1 cellular context compared by ENCODE assay signal in the genomic region with DNA sequence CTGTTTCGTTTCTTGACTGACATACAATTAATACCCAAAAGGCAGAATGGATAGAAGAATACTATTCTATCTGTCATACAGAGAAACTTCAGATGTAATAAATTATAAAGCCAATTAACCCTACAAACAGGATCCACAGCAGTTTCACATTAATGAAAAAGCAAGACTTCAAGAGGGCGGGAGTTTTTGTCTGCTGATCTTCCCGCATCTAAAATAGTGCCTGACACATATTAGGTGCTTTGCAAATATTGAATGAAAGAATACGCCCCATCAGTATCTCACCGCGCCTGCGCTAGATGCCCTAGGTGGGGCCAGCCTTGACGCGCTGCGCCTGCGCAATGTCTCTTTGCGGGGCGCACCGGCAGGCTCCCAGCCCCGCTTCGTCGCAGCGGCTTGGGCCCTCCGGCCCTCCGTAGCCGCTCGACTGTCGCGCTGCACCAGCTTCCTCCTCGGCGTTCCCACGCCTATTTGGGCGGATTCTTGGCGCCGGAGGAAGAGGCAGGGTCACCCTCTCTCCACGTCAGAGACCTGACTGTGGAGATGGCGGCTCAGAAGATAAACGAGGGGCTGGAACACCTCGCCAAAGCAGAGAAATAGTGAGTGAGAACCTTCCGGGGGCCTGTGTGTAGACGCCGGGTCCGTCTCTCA.
TF ChIP-seq lines count a peak whose summit lies in the region.

A gene (plus strand): TSS at position 465 of the 648 bp plus-strand sequence. CDS start 76 bp downstream, at position 541.

TF ChIP-seq in HepG2, 621 proteins besides CTCF, POLR2A, EP300 and RAD21 (continued from another document and continues in another):
- TF ChIP-seq PHF21A (CRISPR knock-in tag; IDR thresholded peaks at IDR 0.05) = peak; percentile 75
- peak; percentile 7; the same call in 1 of the 2 replicates for TF ChIP-seq ZSCAN31 (CRISPR knock-in tag; IDR thresholded peaks at IDR 0.05; ENCODE audit: low read depth)
- no peak for TF ChIP-seq FOXP1 (IDR thresholded peaks at IDR 0.05)
- no peak for TF ChIP-seq FOXP1 (CRISPR knock-in tag; IDR thresholded peaks at IDR 0.05)
- peak; percentile 90 for TF ChIP-seq KAT8 (CRISPR knock-in tag; IDR thresholded peaks at IDR 0.05)
- 0 out of 2 replicates have a peak, but pooled peaks have one; percentile 22 for TF ChIP-seq CHD2 (IDR thresholded peaks at IDR 0.05; ENCODE audit: low read depth, low read length)
- no peak for TF ChIP-seq ZNF652 (CRISPR knock-in tag; IDR thresholded peaks at IDR 0.05; ENCODE audit: borderline replicate concordance, low read depth)
- TF ChIP-seq, protein P1, sequence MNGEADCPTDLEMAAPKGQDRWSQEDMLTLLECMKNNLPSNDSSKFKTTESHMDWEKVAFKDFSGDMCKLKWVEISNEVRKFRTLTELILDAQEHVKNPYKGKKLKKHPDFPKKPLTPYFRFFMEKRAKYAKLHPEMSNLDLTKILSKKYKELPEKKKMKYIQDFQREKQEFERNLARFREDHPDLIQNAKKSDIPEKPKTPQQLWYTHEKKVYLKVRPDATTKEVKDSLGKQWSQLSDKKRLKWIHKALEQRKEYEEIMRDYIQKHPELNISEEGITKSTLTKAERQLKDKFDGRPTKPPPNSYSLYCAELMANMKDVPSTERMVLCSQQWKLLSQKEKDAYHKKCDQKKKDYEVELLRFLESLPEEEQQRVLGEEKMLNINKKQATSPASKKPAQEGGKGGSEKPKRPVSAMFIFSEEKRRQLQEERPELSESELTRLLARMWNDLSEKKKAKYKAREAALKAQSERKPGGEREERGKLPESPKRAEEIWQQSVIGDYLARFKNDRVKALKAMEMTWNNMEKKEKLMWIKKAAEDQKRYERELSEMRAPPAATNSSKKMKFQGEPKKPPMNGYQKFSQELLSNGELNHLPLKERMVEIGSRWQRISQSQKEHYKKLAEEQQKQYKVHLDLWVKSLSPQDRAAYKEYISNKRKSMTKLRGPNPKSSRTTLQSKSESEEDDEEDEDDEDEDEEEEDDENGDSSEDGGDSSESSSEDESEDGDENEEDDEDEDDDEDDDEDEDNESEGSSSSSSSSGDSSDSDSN (CRISPR knock-in tag; IDR thresholded peaks at IDR 0.05) = peak; percentile 47; the same call in 1 of the 2 replicates
- 0 out of 2 replicates have a peak, but pooled peaks have one; percentile 34 for TF ChIP-seq ZNF160 (CRISPR knock-in tag; IDR thresholded peaks at IDR 0.05)
- TF ChIP-seq ARNTL (CRISPR knock-in tag; IDR thresholded peaks at IDR 0.05) = 0 out of 2 replicates have a peak, but pooled peaks have one; percentile 10
- no peak for TF ChIP-seq NFRKB (IDR thresholded peaks at IDR 0.05)
- TF ChIP-seq NFIB (CRISPR knock-in tag; IDR thresholded peaks at IDR 0.05; ENCODE audit: borderline replicate concordance) = no peak
- TF ChIP-seq, protein P2, sequence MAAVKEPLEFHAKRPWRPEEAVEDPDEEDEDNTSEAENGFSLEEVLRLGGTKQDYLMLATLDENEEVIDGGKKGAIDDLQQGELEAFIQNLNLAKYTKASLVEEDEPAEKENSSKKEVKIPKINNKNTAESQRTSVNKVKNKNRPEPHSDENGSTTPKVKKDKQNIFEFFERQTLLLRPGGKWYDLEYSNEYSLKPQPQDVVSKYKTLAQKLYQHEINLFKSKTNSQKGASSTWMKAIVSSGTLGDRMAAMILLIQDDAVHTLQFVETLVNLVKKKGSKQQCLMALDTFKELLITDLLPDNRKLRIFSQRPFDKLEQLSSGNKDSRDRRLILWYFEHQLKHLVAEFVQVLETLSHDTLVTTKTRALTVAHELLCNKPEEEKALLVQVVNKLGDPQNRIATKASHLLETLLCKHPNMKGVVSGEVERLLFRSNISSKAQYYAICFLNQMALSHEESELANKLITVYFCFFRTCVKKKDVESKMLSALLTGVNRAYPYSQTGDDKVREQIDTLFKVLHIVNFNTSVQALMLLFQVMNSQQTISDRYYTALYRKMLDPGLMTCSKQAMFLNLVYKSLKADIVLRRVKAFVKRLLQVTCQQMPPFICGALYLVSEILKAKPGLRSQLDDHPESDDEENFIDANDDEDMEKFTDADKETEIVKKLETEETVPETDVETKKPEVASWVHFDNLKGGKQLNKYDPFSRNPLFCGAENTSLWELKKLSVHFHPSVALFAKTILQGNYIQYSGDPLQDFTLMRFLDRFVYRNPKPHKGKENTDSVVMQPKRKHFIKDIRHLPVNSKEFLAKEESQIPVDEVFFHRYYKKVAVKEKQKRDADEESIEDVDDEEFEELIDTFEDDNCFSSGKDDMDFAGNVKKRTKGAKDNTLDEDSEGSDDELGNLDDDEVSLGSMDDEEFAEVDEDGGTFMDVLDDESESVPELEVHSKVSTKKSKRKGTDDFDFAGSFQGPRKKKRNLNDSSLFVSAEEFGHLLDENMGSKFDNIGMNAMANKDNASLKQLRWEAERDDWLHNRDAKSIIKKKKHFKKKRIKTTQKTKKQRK (IDR thresholded peaks at IDR 0.05; ENCODE audit: low read length) = no peak
- TF ChIP-seq POGZ (CRISPR knock-in tag; IDR thresholded peaks at IDR 0.05) = peak; percentile 91
- TF ChIP-seq SOX6 (IDR thresholded peaks at IDR 0.05) = no peak
- no peak for TF ChIP-seq SOX6 (CRISPR knock-in tag; IDR thresholded peaks at IDR 0.05)
- TF ChIP-seq ASH2L (IDR thresholded peaks at IDR 0.05; ENCODE audit: insufficient read length, low read depth, low read length) = peak; percentile 53
- TF ChIP-seq AHR (CRISPR knock-in tag; IDR thresholded peaks at IDR 0.05) = peak; percentile 55; the same call in 1 of the 2 replicates
- TF ChIP-seq, protein P3, sequence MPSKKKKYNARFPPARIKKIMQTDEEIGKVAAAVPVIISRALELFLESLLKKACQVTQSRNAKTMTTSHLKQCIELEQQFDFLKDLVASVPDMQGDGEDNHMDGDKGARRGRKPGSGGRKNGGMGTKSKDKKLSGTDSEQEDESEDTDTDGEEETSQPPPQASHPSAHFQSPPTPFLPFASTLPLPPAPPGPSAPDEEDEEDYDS (CRISPR knock-in tag; IDR thresholded peaks at IDR 0.05) = peak; percentile 68
- peak; percentile 97 for TF ChIP-seq ZMYM4 (CRISPR knock-in tag; IDR thresholded peaks at IDR 0.05)
- TF ChIP-seq JUND (CRISPR knock-in tag; IDR thresholded peaks at IDR 0.05) = no peak
- TF ChIP-seq, protein P4, sequence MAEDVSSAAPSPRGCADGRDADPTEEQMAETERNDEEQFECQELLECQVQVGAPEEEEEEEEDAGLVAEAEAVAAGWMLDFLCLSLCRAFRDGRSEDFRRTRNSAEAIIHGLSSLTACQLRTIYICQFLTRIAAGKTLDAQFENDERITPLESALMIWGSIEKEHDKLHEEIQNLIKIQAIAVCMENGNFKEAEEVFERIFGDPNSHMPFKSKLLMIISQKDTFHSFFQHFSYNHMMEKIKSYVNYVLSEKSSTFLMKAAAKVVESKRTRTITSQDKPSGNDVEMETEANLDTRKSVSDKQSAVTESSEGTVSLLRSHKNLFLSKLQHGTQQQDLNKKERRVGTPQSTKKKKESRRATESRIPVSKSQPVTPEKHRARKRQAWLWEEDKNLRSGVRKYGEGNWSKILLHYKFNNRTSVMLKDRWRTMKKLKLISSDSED (CRISPR knock-in tag; IDR thresholded peaks at IDR 0.05) = no peak
- TF ChIP-seq RNF2 (conservative IDR thresholded peaks at IDR 0.05; ENCODE audit: low read depth) = no peak; the same call in 1 of the 2 replicates
- 0 out of 2 replicates have a peak, but pooled peaks have one; percentile 70 for TF ChIP-seq ZNF501 (CRISPR knock-in tag; IDR thresholded peaks at IDR 0.05)
- TF ChIP-seq FOXK1 (CRISPR knock-in tag; IDR thresholded peaks at IDR 0.05; ENCODE audit: borderline replicate concordance, low read depth) = peak; percentile 70; the same call in 1 of the 2 replicates
- TF ChIP-seq SNRNP70 (IDR thresholded peaks at IDR 0.05; ENCODE audit: low read depth, low read length) = no peak
- TF ChIP-seq KDM2A (CRISPR knock-in tag; IDR thresholded peaks at IDR 0.05; ENCODE audit: borderline replicate concordance, low read depth) = peak; percentile 89
- 0 out of 2 replicates have a peak, but pooled peaks have one; percentile 64 for TF ChIP-seq CBFB (CRISPR knock-in tag; IDR thresholded peaks at IDR 0.05)
- peak; percentile 43; the same call in 1 of the 2 replicates for TF ChIP-seq ZSCAN21 (CRISPR knock-in tag; IDR thresholded peaks at IDR 0.05; ENCODE audit: borderline replicate concordance)
- TF ChIP-seq ZFX (CRISPR knock-in tag; IDR thresholded peaks at IDR 0.05; ENCODE audit: low read depth) = peak; percentile 78
- TF ChIP-seq ZNF761 (CRISPR knock-in tag; conservative IDR thresholded peaks at IDR 0.05) = no peak
- TF ChIP-seq KLF16 (CRISPR knock-in tag; IDR thresholded peaks at IDR 0.05) = peak in 1 of 2 experiments; percentile 69; a peak in 2 of 4 replicates
- peak; percentile 50; the same call in 1 of the 2 replicates for TF ChIP-seq HCFC1 (IDR thresholded peaks at IDR 0.05; ENCODE audit: low read depth, low read length)
- peak; percentile 47; the same call in 1 of the 2 replicates for TF ChIP-seq FOXA3 (CRISPR knock-in tag; IDR thresholded peaks at IDR 0.05)
- 0 out of 2 replicates have a peak, but pooled peaks have one; percentile 24 for TF ChIP-seq ZNF607 (CRISPR knock-in tag; IDR thresholded peaks at IDR 0.05; ENCODE audit: borderline replicate concordance)
- TF ChIP-seq, protein P5, sequence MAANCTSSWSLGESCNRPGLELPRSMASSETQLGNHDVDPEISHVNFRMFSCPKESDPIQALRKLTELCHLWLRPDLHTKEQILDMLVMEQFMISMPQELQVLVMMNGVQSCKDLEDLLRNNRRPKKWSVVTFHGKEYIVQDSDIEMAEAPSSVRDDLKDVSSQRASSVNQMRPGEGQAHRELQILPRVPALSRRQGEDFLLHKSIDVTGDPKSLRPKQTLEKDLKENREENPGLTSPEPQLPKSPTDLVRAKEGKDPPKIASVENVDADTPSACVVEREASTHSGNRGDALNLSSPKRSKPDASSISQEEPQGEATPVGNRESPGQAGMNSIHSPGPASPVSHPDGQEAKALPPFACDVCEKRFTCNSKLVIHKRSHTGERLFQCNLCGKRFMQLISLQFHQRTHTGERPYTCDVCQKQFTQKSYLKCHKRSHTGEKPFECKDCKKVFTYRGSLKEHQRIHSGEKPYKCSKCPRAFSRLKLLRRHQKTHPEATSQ (CRISPR knock-in tag; IDR thresholded peaks at IDR 0.05; ENCODE audit: borderline replicate concordance) = no peak; the same call in 1 of the 2 replicates
- TF ChIP-seq, protein P6, sequence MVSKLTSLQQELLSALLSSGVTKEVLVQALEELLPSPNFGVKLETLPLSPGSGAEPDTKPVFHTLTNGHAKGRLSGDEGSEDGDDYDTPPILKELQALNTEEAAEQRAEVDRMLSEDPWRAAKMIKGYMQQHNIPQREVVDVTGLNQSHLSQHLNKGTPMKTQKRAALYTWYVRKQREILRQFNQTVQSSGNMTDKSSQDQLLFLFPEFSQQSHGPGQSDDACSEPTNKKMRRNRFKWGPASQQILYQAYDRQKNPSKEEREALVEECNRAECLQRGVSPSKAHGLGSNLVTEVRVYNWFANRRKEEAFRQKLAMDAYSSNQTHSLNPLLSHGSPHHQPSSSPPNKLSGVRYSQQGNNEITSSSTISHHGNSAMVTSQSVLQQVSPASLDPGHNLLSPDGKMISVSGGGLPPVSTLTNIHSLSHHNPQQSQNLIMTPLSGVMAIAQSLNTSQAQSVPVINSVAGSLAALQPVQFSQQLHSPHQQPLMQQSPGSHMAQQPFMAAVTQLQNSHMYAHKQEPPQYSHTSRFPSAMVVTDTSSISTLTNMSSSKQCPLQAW (CRISPR knock-in tag; IDR thresholded peaks at IDR 0.05) = peak; percentile 29; the same call in 1 of the 2 replicates
- TF ChIP-seq ETV5 (CRISPR knock-in tag; IDR thresholded peaks at IDR 0.05; ENCODE audit: borderline replicate concordance) = peak; percentile 43; the same call in 1 of the 2 replicates
- peak; percentile 83 for TF ChIP-seq PHF8 (CRISPR knock-in tag; IDR thresholded peaks at IDR 0.05)
- no peak for TF ChIP-seq ZMYM2 (CRISPR knock-in tag; IDR thresholded peaks at IDR 0.05)
- TF ChIP-seq SALL2 (CRISPR knock-in tag; IDR thresholded peaks at IDR 0.05) = peak; percentile 51; the same call in 1 of the 2 replicates
- TF ChIP-seq, protein P7, sequence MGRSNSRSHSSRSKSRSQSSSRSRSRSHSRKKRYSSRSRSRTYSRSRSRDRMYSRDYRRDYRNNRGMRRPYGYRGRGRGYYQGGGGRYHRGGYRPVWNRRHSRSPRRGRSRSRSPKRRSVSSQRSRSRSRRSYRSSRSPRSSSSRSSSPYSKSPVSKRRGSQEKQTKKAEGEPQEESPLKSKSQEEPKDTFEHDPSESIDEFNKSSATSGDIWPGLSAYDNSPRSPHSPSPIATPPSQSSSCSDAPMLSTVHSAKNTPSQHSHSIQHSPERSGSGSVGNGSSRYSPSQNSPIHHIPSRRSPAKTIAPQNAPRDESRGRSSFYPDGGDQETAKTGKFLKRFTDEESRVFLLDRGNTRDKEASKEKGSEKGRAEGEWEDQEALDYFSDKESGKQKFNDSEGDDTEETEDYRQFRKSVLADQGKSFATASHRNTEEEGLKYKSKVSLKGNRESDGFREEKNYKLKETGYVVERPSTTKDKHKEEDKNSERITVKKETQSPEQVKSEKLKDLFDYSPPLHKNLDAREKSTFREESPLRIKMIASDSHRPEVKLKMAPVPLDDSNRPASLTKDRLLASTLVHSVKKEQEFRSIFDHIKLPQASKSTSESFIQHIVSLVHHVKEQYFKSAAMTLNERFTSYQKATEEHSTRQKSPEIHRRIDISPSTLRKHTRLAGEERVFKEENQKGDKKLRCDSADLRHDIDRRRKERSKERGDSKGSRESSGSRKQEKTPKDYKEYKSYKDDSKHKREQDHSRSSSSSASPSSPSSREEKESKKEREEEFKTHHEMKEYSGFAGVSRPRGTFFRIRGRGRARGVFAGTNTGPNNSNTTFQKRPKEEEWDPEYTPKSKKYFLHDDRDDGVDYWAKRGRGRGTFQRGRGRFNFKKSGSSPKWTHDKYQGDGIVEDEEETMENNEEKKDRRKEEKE (IDR thresholded peaks at IDR 0.05) = no peak
- no peak for TF ChIP-seq HNRNPK (IDR thresholded peaks at IDR 0.05; ENCODE audit: low read depth, low read length, poor library complexity, severe bottlenecking)
- peak; percentile 73 for TF ChIP-seq YEATS4 (CRISPR knock-in tag; IDR thresholded peaks at IDR 0.05; ENCODE audit: borderline replicate concordance)
- TF ChIP-seq, protein P8, sequence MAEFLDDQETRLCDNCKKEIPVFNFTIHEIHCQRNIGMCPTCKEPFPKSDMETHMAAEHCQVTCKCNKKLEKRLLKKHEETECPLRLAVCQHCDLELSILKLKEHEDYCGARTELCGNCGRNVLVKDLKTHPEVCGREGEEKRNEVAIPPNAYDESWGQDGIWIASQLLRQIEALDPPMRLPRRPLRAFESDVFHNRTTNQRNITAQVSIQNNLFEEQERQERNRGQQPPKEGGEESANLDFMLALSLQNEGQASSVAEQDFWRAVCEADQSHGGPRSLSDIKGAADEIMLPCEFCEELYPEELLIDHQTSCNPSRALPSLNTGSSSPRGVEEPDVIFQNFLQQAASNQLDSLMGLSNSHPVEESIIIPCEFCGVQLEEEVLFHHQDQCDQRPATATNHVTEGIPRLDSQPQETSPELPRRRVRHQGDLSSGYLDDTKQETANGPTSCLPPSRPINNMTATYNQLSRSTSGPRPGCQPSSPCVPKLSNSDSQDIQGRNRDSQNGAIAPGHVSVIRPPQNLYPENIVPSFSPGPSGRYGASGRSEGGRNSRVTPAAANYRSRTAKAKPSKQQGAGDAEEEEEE (CRISPR knock-in tag; IDR thresholded peaks at IDR 0.05; ENCODE audit: borderline replicate concordance) = no peak
- TF ChIP-seq ZNF224 (CRISPR knock-in tag; IDR thresholded peaks at IDR 0.05) = no peak
- TF ChIP-seq TMF1 (CRISPR knock-in tag; IDR thresholded peaks at IDR 0.05; ENCODE audit: low read depth) = no peak
